ENCODE assay signal across 8 cellular contexts in the genomic region with DNA sequence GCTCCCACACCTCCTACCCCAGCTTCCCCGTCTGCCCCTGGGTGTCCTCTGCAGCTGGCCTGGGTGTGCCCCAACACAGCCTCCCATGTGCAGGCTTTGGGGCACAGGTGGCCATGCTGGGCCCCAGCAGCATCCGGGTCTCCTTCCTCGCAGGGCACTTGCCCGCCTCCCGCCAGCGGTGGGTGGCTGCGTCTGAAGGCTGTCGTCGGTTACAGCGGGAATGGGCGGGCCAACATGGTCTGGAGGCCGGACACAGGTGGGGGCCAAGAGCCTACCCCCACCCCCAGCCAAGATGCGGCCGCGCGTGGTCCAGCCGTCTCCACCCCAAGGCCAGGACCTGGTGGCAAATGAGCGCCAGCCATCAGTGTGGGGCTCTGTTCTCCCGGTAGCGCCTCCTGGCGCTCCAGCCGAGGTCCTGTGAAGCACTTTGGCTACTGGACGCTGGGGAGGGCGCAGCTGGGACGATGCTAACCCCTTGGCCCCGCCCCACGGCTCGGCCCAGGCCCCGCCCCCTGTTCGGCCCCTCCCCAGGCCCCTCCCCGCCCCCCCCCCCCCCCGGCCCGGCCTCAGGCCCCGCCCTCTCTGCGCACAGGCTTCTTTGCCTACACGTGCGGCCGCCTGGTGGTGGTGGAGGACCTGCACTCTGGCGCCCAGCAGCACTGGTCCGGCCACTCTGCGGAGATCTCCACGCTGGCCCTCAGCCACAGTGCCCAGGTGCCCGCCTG. TPM values are rescaled to one million over a fixed set of nuclear protein-coding genes. Genes with fewer than 3 reads are reported as not detected.
A peak's percentile ranks its signal among the peaks of the same experiment; 100 is the strongest.
DNase-seq lines count a peak whose midpoint lies in the region; ATAC-seq, FAIRE-seq and TF ChIP-seq lines count a peak whose summit lies in the region.

No MANE protein-coding gene starts in this region.

- intact Hi-C loops in GM12878 (cut with micrococcal nuclease; ENCODE audit: unreplicated experiment) = loop anchor here (1.0 to 10.0 kb wide), 2 partner anchors 81 to 266 kb away; partner anchors contain the start of gene NME4

- H3K27me3 ChIP-seq in AG04450 (ENCODE audit: control insufficient read depth, insufficient read depth, low read length) (no peaks in the 10 kb centered on the region), GM12878 (replicated peaks in 1 of 2; ENCODE audit: control insufficient read depth in 2 of 2, insufficient read depth in 2 of 2, low read length in 1 of 2) (no peaks in the 10 kb centered on the region), hepatocyte (no peaks in the 10 kb centered on the region)

- H3K4me3 ChIP-seq in AG04450 (ENCODE audit: low read depth, low read length) = no peak overlapping the region
- peak overlapping the region; percentile 46 for H3K4me3 ChIP-seq in LNCaP clone FGC (ENCODE audit: low read depth, low read length)
- no peak overlapping the region for H3K4me3 ChIP-seq in GM12878
- no peak overlapping the region for H3K4me3 ChIP-seq in hepatocyte
- H3K4me3 ChIP-seq in retinal pigment epithelial cell (ENCODE audit: low read length) = no peak overlapping the region

- DNase-seq in AG04450 (ENCODE audit: low read depth, low spot score) (peak; percentile 55), LNCaP clone FGC (ENCODE audit: low read depth) (peak; percentile 83), T-helper 9 cell (peak; percentile 61), GM12878 (ENCODE audit: low read depth, low spot score) (peak; percentile 37), hepatocyte (ENCODE audit: low spot score) (peak; percentile 86), retinal pigment epithelial cell (ENCODE audit: low read depth) (no peak), KG1 (lab: John Stamatoyannopoulos, UW) (no peak)

- 38% methylated on average over 30 of the region's 43 CpGs for WGBS in GM12878 (ENCODE audit: insufficient coverage, insufficient replicate concordance, low lambda C conversion rate, missing lambda C conversion rate)
- WGBS in hepatocyte (ENCODE audit: low lambda C conversion rate, missing lambda C conversion rate) = 47% methylated on average over 22 of the region's 43 CpGs

- TF ChIP-seq EP300 in GM12878 (IDR thresholded peaks at IDR 0.05; ENCODE audit: borderline replicate concordance in 1 of 2, control insufficient read depth in 1 of 2, low read depth in 2 of 2, low read length in 2 of 2) = no peak

- TF ChIP-seq CTCF in AG04450 (IDR thresholded peaks at IDR 0.05; ENCODE audit: low read depth, low read length) (peak; percentile 50), LNCaP clone FGC (IDR thresholded peaks at IDR 0.05; ENCODE audit: control insufficient read depth, extremely low read depth, insufficient read depth) (peak; percentile 71), GM12878 (IDR thresholded peaks at IDR 0.05 in 2 of 3, conservative IDR thresholded peaks at IDR 0.05 in 1 of 3; ENCODE audit: control insufficient read depth in 2 of 3, extremely low read depth in 1 of 3, insufficient read depth in 1 of 3, low read depth in 3 of 3, low read length in 3 of 3) (peak; percentile 14 to 62 (median 33); a peak in 4 of 6 replicates), hepatocyte (IDR thresholded peaks at IDR 0.05; ENCODE audit: poor library complexity) (peak; percentile 37), retinal pigment epithelial cell (conservative IDR thresholded peaks at IDR 0.05; ENCODE audit: low read depth, low read length) (peak; percentile 65)

- peak; percentile 27 for FAIRE-seq in GM12878 (lab: Jason Lieb, UNC)

- H3K4me2 ChIP-seq in GM12878 (ENCODE audit: control insufficient read depth, insufficient read depth) (peak overlapping the region; percentile 42; the same call in 1 of the 2 replicates), hepatocyte (no peak overlapping the region)

- H3K9me2 ChIP-seq in hepatocyte (replicated peaks; ENCODE audit: insufficient read depth) = no peaks in the 10 kb centered on the region

- H3K36me3 ChIP-seq in GM12878 (ENCODE audit: control insufficient read depth in 2 of 2, insufficient read depth in 2 of 2, low read length in 1 of 2) (no peaks in the 10 kb centered on the region; a peak in 2 of 4 replicates), hepatocyte (replicated peaks; ENCODE audit: insufficient read depth, low read depth) (no peaks in the 10 kb centered on the region)

- H3K9me3 ChIP-seq in AG04450 (ENCODE audit: control insufficient read depth, insufficient read depth, low read length) = no peaks in the 10 kb centered on the region; the same call in 1 of the 2 replicates
- no peaks in the 10 kb centered on the region for H3K9me3 ChIP-seq in GM12878 (replicated peaks; ENCODE audit: control insufficient read depth, insufficient read depth, low read length)
- H3K9me3 ChIP-seq in hepatocyte (ENCODE audit: low read depth) = no peaks in the 10 kb centered on the region

- in situ Hi-C loops in GM12878 (cut with MboI) = loop anchor here (10.0 kb wide), 1 partner anchor 266 kb away; the partner anchor contains the start of gene NME4

- RAD21 ChIA-PET in GM12878 (lab: Charles Lee; ENCODE audit: unreplicated experiment) = interaction anchor here (1.0 kb wide), 1 partner anchor 13 kb away, joined by 7 read pairs; no protein-coding TSS in a partner anchor

- POLR2A ChIA-PET in AG04450 (lab: Yijun Ruan, JAX) (interaction anchor here (0.7 kb wide), 1 partner anchor 73 kb away, joined by 3 read pairs; no protein-coding TSS in a partner anchor), GM12878 (lab: Charles Lee) (no interaction called here)

- TF ChIP-seq POLR2A in GM12878 (IDR thresholded peaks at IDR 0.05; ENCODE audit: low read depth, low read length) = no peak

- ATAC-seq in GM19043 (IDR thresholded peaks at IDR 0.05; ENCODE audit: low read depth, unreplicated experiment) (peak; percentile 57), GM12878 (peak; percentile 96)

- H4K20me1 ChIP-seq in GM12878 (ENCODE audit: control insufficient read depth, insufficient read depth) (no peaks in the 10 kb centered on the region), hepatocyte (ENCODE audit: insufficient read depth, poor library complexity, severe bottlenecking) (no peaks in the 10 kb centered on the region)

- H3K79me2 ChIP-seq in GM12878 (ENCODE audit: control insufficient read depth, insufficient read depth, low read length) (no peaks in the 10 kb centered on the region), hepatocyte (no peaks in the 10 kb centered on the region)

- no TSS peak for BruUV-seq in GM12878 (replicated peaks; lab: Mats Ljungman, UMichigan)

- H3K4me1 ChIP-seq in GM12878 (ENCODE audit: control insufficient read depth, insufficient read depth, low read length) = peaks cover 3% of the 10 kb centered on the region; the same call in 1 of the 2 replicates
- peaks cover 3% of the 10 kb centered on the region for H3K4me1 ChIP-seq in hepatocyte (ENCODE audit: insufficient read depth)

- H2AFZ ChIP-seq in GM12878 (ENCODE audit: control insufficient read depth, low read depth, low read length) (peak overlapping the region; percentile 60), hepatocyte (no peak overlapping the region)

- SMC1A ChIA-PET in GM12878 (lab: Charles Lee; ENCODE audit: uncharacterized antibody, unreplicated experiment) = interaction anchor here (0.9 kb wide), 1 partner anchor 60 kb away, joined by 4 read pairs; the partner anchor contains the start of gene ANTKMT

- peak; percentile 23; the same call in 1 of the 2 replicates for TF ChIP-seq RAD21 in GM12878 (IDR thresholded peaks at IDR 0.05; ENCODE audit: insufficient read depth, low read depth, low read length)

- H3K27ac ChIP-seq in AG04450 (ENCODE audit: low read depth, low read length) = peak overlapping the region; percentile 39
- H3K27ac ChIP-seq in GM12878 (ENCODE audit: control insufficient read depth, insufficient read depth) = no peak overlapping the region
- no peak overlapping the region for H3K27ac ChIP-seq in hepatocyte

- CTCF ChIA-PET in AG04450 (lab: Charles Lee) = interaction anchor here (1.0 kb wide), 1 partner anchor 16 kb away, joined by 3 read pairs; no protein-coding TSS in a partner anchor
- CTCF ChIA-PET in GM12878 (lab: Yijun Ruan, JAX) = interaction anchor here (0.6 to 1.4 kb wide), 4 partner anchors 8 to 811 kb away, joined by 3 to 4 read pairs (median 3); partner anchors contain the start of gene METTL26

- no peak overlapping the region; the same call in 1 of the 2 replicates for H3K9ac ChIP-seq in GM12878 (ENCODE audit: control insufficient read depth, insufficient read depth, low read length)

RNA-seq across cellular contexts. Expression of gene RHOT2, which starts 7.3 kb away (rescaled TPM):
- 38.0 and 53.3 TPM in 2 replicates for polyA plus RNA-seq in AG04450 (2011; rRNA removed)
- 28.1 and 42.2 TPM in 2 replicates for polyA minus RNA-seq in AG04450 (2011; rRNA and poly(A)+ RNA removed)
- 119 and 139 TPM in 2 replicates for total RNA-seq in GM12878 (2013; cell fraction: nucleolus; rRNA removed)
- 57.3 and 77.8 TPM in 2 replicates for total RNA-seq in GM12878 (2014; rRNA removed)
- 20.6 and 23.5 TPM in 2 replicates for total RNA-seq in GM12878 (2014; rRNA removed; fragmentation: Illumina TruSeq; extraction: Trizol)
- 149 and 167 TPM in 2 replicates for total RNA-seq in GM12878 (2021)
- 39.2 TPM for polyA plus RNA-seq in GM12878 (2011; ENCODE audit: low read depth)
- polyA plus RNA-seq in GM12878 (2011; rRNA removed) = 31.1 and 61.9 TPM in 2 replicates
- 64.6 and 110 TPM in 2 replicates for polyA plus RNA-seq in GM12878 (2011; cell fraction: cytosol; rRNA removed)
- polyA plus RNA-seq in GM12878 (2011; cell fraction: nucleus; rRNA removed) = 755 and 892 TPM in 2 replicates
- 84.4 and 122 TPM in 2 replicates for polyA plus RNA-seq in GM12878 (2012)
- polyA plus RNA-seq in GM12878 (2014; fragmentation: Illumina TruSeq; extraction: Trizol) = 9.4 and 44.3 TPM in 2 replicates
- polyA plus RNA-seq in GM12878 (2014; fragmentation: Nextera tagmentation; extraction: Ambion mirVana) = 1 to 10 TPM; 3.7 to 5.6 TPM
- polyA plus RNA-seq in GM12878 (2014; rRNA removed) = 174 and 190 TPM in 2 replicates
- 100 to 1,000 TPM; 124 to 141 TPM for polyA plus RNA-seq in GM12878 (2016; fragmentation: Nextera tagmentation; extraction: Ambion mirVana)
- polyA minus RNA-seq in GM12878 (2011; rRNA and poly(A)+ RNA removed) = 17.0 and 34.0 TPM in 2 replicates
- 28.9 and 35.5 TPM in 2 replicates for polyA minus RNA-seq in GM12878 (2011; cell fraction: cytosol; rRNA and poly(A)+ RNA removed)
- polyA minus RNA-seq in GM12878 (2011; cell fraction: nucleus; rRNA and poly(A)+ RNA removed) = 107 and 163 TPM in 2 replicates
- 41.8 and 63.2 TPM in 2 replicates for total RNA-seq in hepatocyte
- 158 and 201 TPM in 2 replicates for polyA plus RNA-seq in hepatocyte

RNA-seq across cellular contexts. Expression of gene WDR90, which starts 11.5 kb away (rescaled TPM):
- polyA plus RNA-seq in AG04450 (2011; rRNA removed) (2.1 and 2.5 TPM in 2 replicates), GM12878 (2011; rRNA removed) (8.4 and 13.0 TPM in 2 replicates), GM12878 (2014; fragmentation: Illumina TruSeq; extraction: Trizol) (0.79 and 5.9 TPM in 2 replicates), GM12878 (2014; fragmentation: Nextera tagmentation; extraction: Ambion mirVana) (1 to 10 TPM; 2.0 to 5.9 TPM), GM12878 (2014; rRNA removed) (56.5 and 67.0 TPM in 2 replicates), GM12878 (2016; fragmentation: Nextera tagmentation; extraction: Ambion mirVana) (10 to 100 TPM; 20.4 to 24.8 TPM), hepatocyte (25.1 and 30.3 TPM in 2 replicates)
- 2.8 and 3.5 TPM in 2 replicates for polyA minus RNA-seq in AG04450 (2011; rRNA and poly(A)+ RNA removed)
- total RNA-seq in GM12878 (2013; cell fraction: nucleolus; rRNA removed) = 113 and 123 TPM in 2 replicates
- total RNA-seq in GM12878 (2014; rRNA removed) (20.2 and 25.2 TPM in 2 replicates), GM12878 (2014; rRNA removed; fragmentation: Illumina TruSeq; extraction: Trizol) (6.9 and 7.4 TPM in 2 replicates), GM12878 (2021) (55.5 and 65.0 TPM in 2 replicates), hepatocyte (6.4 and 14.4 TPM in 2 replicates)
- polyA plus RNA-seq in GM12878 (2011; ENCODE audit: low read depth) = 6.7 TPM
- polyA plus RNA-seq in GM12878 (2011; cell fraction: cytosol; rRNA removed) = 13.5 and 23.7 TPM in 2 replicates
- polyA plus RNA-seq in GM12878 (2011; cell fraction: nucleus; rRNA removed) = 303 and 408 TPM in 2 replicates
- 25.9 and 32.2 TPM in 2 replicates for polyA plus RNA-seq in GM12878 (2012)
- polyA minus RNA-seq in GM12878 (2011; rRNA and poly(A)+ RNA removed) = 8.3 and 17.8 TPM in 2 replicates
- polyA minus RNA-seq in GM12878 (2011; cell fraction: cytosol; rRNA and poly(A)+ RNA removed) = 8.8 and 10.2 TPM in 2 replicates
- polyA minus RNA-seq in GM12878 (2011; cell fraction: nucleus; rRNA and poly(A)+ RNA removed) = 45.9 and 75.3 TPM in 2 replicates

RNA-seq across cellular contexts. Expression of gene RHBDL1, which starts 14.8 kb away (rescaled TPM):
- 1.5 and 1.7 TPM in 2 replicates for polyA plus RNA-seq in AG04450 (2011; rRNA removed)
- polyA minus RNA-seq in AG04450 (2011; rRNA and poly(A)+ RNA removed) = 0.23 and 0.35 TPM in 2 replicates
- total RNA-seq in GM12878 (2013; cell fraction: nucleolus; rRNA removed) = 7.5 and 8.6 TPM in 2 replicates
- total RNA-seq in GM12878 (2014; rRNA removed) = 0.22 and 0.28 TPM in 2 replicates
- total RNA-seq in GM12878 (2014; rRNA removed; fragmentation: Illumina TruSeq; extraction: Trizol) = 0.09 TPM in 1 of 2 replicates, not detected in the other
- total RNA-seq in GM12878 (2021) = 1.0 and 1.3 TPM in 2 replicates
- polyA plus RNA-seq in GM12878 (2011; ENCODE audit: low read depth) = 0.62 TPM
- polyA plus RNA-seq in GM12878 (2011; rRNA removed) = 0.27 and 0.65 TPM in 2 replicates
- polyA plus RNA-seq in GM12878 (2011; cell fraction: cytosol; rRNA removed) = 0.60 and 1.5 TPM in 2 replicates
- polyA plus RNA-seq in GM12878 (2011; cell fraction: nucleus; rRNA removed) = 39.2 and 45.8 TPM in 2 replicates
- 1.5 and 2.2 TPM in 2 replicates for polyA plus RNA-seq in GM12878 (2012)
- polyA plus RNA-seq in GM12878 (2014; fragmentation: Illumina TruSeq; extraction: Trizol) = 0.04 TPM in 1 of 2 replicates, not detected in the other
- not detected for polyA plus RNA-seq in GM12878 (2014; fragmentation: Nextera tagmentation; extraction: Ambion mirVana)
- 0.82 and 0.88 TPM in 2 replicates for polyA plus RNA-seq in GM12878 (2014; rRNA removed)
- not detected for polyA plus RNA-seq in GM12878 (2016; fragmentation: Nextera tagmentation; extraction: Ambion mirVana)
- 0.15 TPM in 1 of 2 replicates, not detected in the other for polyA minus RNA-seq in GM12878 (2011; rRNA and poly(A)+ RNA removed)
- polyA minus RNA-seq in GM12878 (2011; cell fraction: cytosol; rRNA and poly(A)+ RNA removed) = not detected in 2 replicates
- polyA minus RNA-seq in GM12878 (2011; cell fraction: nucleus; rRNA and poly(A)+ RNA removed) = 3.9 and 4.1 TPM in 2 replicates
- 2.3 and 3.4 TPM in 2 replicates for total RNA-seq in hepatocyte
- 4.2 and 8.1 TPM in 2 replicates for polyA plus RNA-seq in hepatocyte

RNA-seq across cellular contexts. Expression of gene MCRIP2, which starts 19.0 kb away (rescaled TPM):
- polyA plus RNA-seq in AG04450 (2011; rRNA removed) (6.7 and 10.8 TPM in 2 replicates), GM12878 (2011; rRNA removed) (15.2 and 37.4 TPM in 2 replicates), GM12878 (2014; fragmentation: Illumina TruSeq; extraction: Trizol) (1.6 and 6.1 TPM in 2 replicates), GM12878 (2014; fragmentation: Nextera tagmentation; extraction: Ambion mirVana) (1 to 10 TPM in 1 of 2 experiments, under 1 TPM in 1; 0.19 to 4.3 TPM), GM12878 (2014; rRNA removed) (83.0 and 105 TPM in 2 replicates), GM12878 (2016; fragmentation: Nextera tagmentation; extraction: Ambion mirVana) (10 to 100 TPM; 78.3 to 84.5 TPM), hepatocyte (95.2 and 100 TPM in 2 replicates)
- polyA minus RNA-seq in AG04450 (2011; rRNA and poly(A)+ RNA removed) = 1.6 and 1.9 TPM in 2 replicates
- 42.8 and 49.5 TPM in 2 replicates for total RNA-seq in GM12878 (2013; cell fraction: nucleolus; rRNA removed)
- total RNA-seq in GM12878 (2014; rRNA removed) (77.5 and 93.1 TPM in 2 replicates), GM12878 (2014; rRNA removed; fragmentation: Illumina TruSeq; extraction: Trizol) (16.9 and 21.3 TPM in 2 replicates), GM12878 (2021) (83.0 and 92.2 TPM in 2 replicates), hepatocyte (43.0 and 61.4 TPM in 2 replicates)
- polyA plus RNA-seq in GM12878 (2011; ENCODE audit: low read depth) = 12.3 TPM
- 76.4 and 115 TPM in 2 replicates for polyA plus RNA-seq in GM12878 (2011; cell fraction: cytosol; rRNA removed)
- 85.8 and 105 TPM in 2 replicates for polyA plus RNA-seq in GM12878 (2011; cell fraction: nucleus; rRNA removed)
- 44.3 and 57.9 TPM in 2 replicates for polyA plus RNA-seq in GM12878 (2012)
- 8.6 and 27.5 TPM in 2 replicates for polyA minus RNA-seq in GM12878 (2011; rRNA and poly(A)+ RNA removed)
- 18.1 and 21.1 TPM in 2 replicates for polyA minus RNA-seq in GM12878 (2011; cell fraction: cytosol; rRNA and poly(A)+ RNA removed)
- polyA minus RNA-seq in GM12878 (2011; cell fraction: nucleus; rRNA and poly(A)+ RNA removed) = 16.1 and 27.6 TPM in 2 replicates

RNA-seq across cellular contexts. Expression of gene STUB1, which starts 19.6 kb away (rescaled TPM):
- polyA plus RNA-seq in AG04450 (2011; rRNA removed) (88.8 and 109 TPM in 2 replicates), GM12878 (2011; rRNA removed) (25.6 and 47.6 TPM in 2 replicates), GM12878 (2014; fragmentation: Illumina TruSeq; extraction: Trizol) (16.1 and 49.7 TPM in 2 replicates), GM12878 (2014; fragmentation: Nextera tagmentation; extraction: Ambion mirVana) (10 to 100 TPM in 1 of 2 experiments, 1 to 10 TPM in 1; 4.2 to 26.6 TPM), GM12878 (2014; rRNA removed) (71.3 and 80.9 TPM in 2 replicates), GM12878 (2016; fragmentation: Nextera tagmentation; extraction: Ambion mirVana) (100 to 1,000 TPM; 120 to 136 TPM), hepatocyte (231 and 249 TPM in 2 replicates)
- polyA minus RNA-seq in AG04450 (2011; rRNA and poly(A)+ RNA removed) = 25.4 and 34.7 TPM in 2 replicates
- total RNA-seq in GM12878 (2013; cell fraction: nucleolus; rRNA removed) = 15.6 and 16.6 TPM in 2 replicates
- total RNA-seq in GM12878 (2014; rRNA removed) (87.5 and 104 TPM in 2 replicates), GM12878 (2014; rRNA removed; fragmentation: Illumina TruSeq; extraction: Trizol) (63.0 and 65.8 TPM in 2 replicates), GM12878 (2021) (82.6 and 92.2 TPM in 2 replicates), hepatocyte (116 TPM in 2 replicates)
- polyA plus RNA-seq in GM12878 (2011; ENCODE audit: low read depth) = 22.5 TPM
- 49.7 and 69.9 TPM in 2 replicates for polyA plus RNA-seq in GM12878 (2011; cell fraction: cytosol; rRNA removed)
- 81.0 and 81.5 TPM in 2 replicates for polyA plus RNA-seq in GM12878 (2011; cell fraction: nucleus; rRNA removed)
- 38.6 and 46.4 TPM in 2 replicates for polyA plus RNA-seq in GM12878 (2012)
- polyA minus RNA-seq in GM12878 (2011; rRNA and poly(A)+ RNA removed) = 16.1 and 27.4 TPM in 2 replicates
- polyA minus RNA-seq in GM12878 (2011; cell fraction: cytosol; rRNA and poly(A)+ RNA removed) = 14.2 and 17.0 TPM in 2 replicates
- 21.4 and 26.1 TPM in 2 replicates for polyA minus RNA-seq in GM12878 (2011; cell fraction: nucleus; rRNA and poly(A)+ RNA removed)

Comparison
In these comparisons a context has a peak if more than half of its experiments do, and no peak if none do; other contexts are left out.
1. DNase-seq: peak in AG04450 (single experiment), LNCaP clone FGC (single experiment), T-helper 9 cell (single experiment), GM12878 (single experiment) and hepatocyte (single experiment); none in retinal pigment epithelial cell (single experiment) and KG1 (single experiment).
2. Peak in every context shown above with its lines, with median percentiles within 50 percentile points of each other: CTCF ChIP-seq.